In the genomic region with DNA sequence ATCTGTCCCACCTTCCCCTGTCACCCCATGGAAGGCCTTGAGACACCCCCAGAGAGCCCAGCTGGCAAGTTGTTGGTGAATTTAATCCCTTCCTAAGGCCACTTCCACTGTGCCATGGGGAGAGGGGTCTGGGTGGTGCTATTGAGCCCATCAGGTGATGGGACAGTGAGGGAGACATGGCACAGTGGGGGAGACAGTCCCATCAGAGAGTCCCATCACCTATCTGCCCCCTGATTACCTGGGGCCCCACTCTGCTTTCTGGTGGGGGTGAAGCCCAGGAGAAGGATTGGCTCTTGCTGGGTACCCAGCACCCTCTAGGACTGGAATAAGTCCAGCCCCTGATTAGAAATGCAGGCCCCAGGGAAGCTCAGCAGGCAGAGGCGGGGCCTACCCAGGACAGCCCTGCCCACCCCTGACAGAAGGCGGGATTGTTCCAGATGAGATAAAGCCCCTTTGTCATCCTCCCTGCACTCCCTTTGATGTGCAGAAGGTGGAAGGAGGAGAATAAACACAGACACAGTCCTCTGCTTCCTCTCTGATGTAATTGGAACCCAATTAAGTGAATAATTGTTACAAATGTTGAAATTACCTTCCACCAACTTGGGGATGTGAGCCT, we compare ENCODE assay signal across 12 cellular contexts.
DNase-seq lines count a peak whose midpoint lies in the region; ATAC-seq and TF ChIP-seq lines count a peak whose summit lies in the region.
"Had no signal": no experiment of that assay in that cellular context is flagged by ENCODE, and none has a peak within 500 bp of the region (broad histone marks: within the 10 kb centered on the region; RNA-seq: fewer than 3 reads in every experiment).

No MANE protein-coding gene starts in this region.

- no peak for ATAC-seq in GM21390 (IDR thresholded peaks at IDR 0.05; ENCODE audit: unreplicated experiment)
- no peak for ATAC-seq in GM21576 (IDR thresholded peaks at IDR 0.05; ENCODE audit: unreplicated experiment)
- ATAC-seq: effector memory CD8-positive, alpha-beta T cell; gastroesophageal sphincter; left colon had no signal

- DNase-seq in NCI-H1105 treated with DMSO at 0.1 percent for 48 hours (lab: John Stamatoyannopoulos, UW) (peak; percentile 40), NCI-H69 (lab: John Stamatoyannopoulos, UW) (peak; percentile 97), erythroblast (lab: John Stamatoyannopoulos, UW) (peak; percentile 19 to 37), pons (ENCODE audit: low spot score) (peak; percentile 96), activated T-cell treated with anti-CD3 and anti-CD28 coated beads for 4 hours (no peak)
- DNase-seq: CD4-positive, CD25-positive, alpha-beta regulatory T cell; effector memory CD8-positive, alpha-beta T cell; left colon; spleen had no signal

- no peak for TF ChIP-seq POLR2A in erythroblast (IDR thresholded peaks at IDR 0.05; ENCODE audit: low read length)
